8 cellular contexts compared by ENCODE assay signal in the genomic region with DNA sequence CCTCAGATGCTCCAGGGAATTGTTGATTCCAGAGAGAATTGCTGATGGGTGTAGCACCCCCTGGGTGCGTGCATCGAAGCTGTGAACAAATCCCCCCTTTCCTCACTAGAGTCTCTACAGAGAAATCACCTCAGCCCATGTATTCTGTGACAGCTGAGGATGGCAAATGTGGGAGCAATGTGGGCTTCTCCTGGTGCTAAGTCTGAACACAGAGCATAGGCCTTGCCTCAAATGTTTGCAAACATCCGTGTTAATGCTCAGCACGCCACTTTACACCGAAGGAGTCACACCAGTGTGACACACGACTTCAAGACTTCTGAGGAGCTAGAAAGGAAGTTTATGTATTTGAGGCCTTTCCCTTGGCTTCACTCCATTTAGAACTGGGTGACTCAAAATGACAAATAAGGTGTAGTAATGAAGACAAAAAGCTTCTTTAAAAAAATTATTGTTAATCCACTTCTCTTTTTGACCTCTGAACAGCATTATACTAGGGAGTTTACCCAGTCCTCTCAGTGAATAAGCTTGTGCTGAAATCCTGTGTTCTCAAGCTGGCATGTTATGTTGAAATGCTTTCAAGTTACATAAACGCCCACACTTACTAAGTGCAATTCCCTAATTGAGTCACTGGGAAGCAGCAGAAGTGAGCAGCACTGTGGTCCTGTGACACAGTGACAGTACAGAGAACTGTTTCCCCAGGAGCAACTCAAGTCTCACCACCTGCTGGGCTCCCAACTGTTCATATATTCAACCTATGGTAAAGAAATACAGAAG.
DNase-seq lines count a peak whose midpoint lies in the region; ATAC-seq and TF ChIP-seq lines count a peak whose summit lies in the region.

No MANE protein-coding gene starts in this region.

- no peaks in the 10 kb centered on the region for H4K20me1 ChIP-seq in Karpas-422 (ENCODE audit: insufficient read depth, low read depth, low read length)

- H3K4me3 ChIP-seq in fibroblast of pulmonary artery (replicated peaks; ENCODE audit: low read depth, low read length) = no peak overlapping the region
- no peak overlapping the region for H3K4me3 ChIP-seq in Karpas-422 (ENCODE audit: low read length)

- TF ChIP-seq CTCF in fibroblast of pulmonary artery (IDR thresholded peaks at IDR 0.05; ENCODE audit: low read length, missing control alignments) = peak; percentile 28

- H3K36me3 ChIP-seq in Karpas-422 (ENCODE audit: insufficient read depth, low read length) = no peaks in the 10 kb centered on the region

- no peaks in the 10 kb centered on the region for H3K79me2 ChIP-seq in Karpas-422 (ENCODE audit: low read length)

- H2AFZ ChIP-seq in Karpas-422 (ENCODE audit: low read length) = no peak overlapping the region; the same call in 1 of the 2 replicates

- no peak overlapping the region for H3K27ac ChIP-seq in Karpas-422 (ENCODE audit: low read length)

- H3K27me3 ChIP-seq in Karpas-422 (ENCODE audit: low read length) = no peaks in the 10 kb centered on the region

- ATAC-seq in GM19397 (IDR thresholded peaks at IDR 0.05; ENCODE audit: unreplicated experiment) (peak; percentile 74), HG03354 (IDR thresholded peaks at IDR 0.05; ENCODE audit: poor library complexity, severe bottlenecking, unreplicated experiment) (peak; percentile 71)

- DNase-seq in DMS 273 (lab: John Stamatoyannopoulos, UW; ENCODE audit: unreplicated experiment) (peak; percentile 64), SKM-1 (lab: John Stamatoyannopoulos, UW; ENCODE audit: unreplicated experiment) (peak; percentile 43), fibroblast of pulmonary artery (ENCODE audit: low read depth) (peak; percentile 86), nucleus accumbens (lab: John Stamatoyannopoulos, UW) (peak in 35 of 56 donors; percentile 1 to 73 (median 22)), NCI-H2227 treated with DMSO at 0.1 percent for 48 hours (lab: John Stamatoyannopoulos, UW) (no peak), Karpas-422 (no peak)

- no peaks in the 10 kb centered on the region for H3K9me3 ChIP-seq in Karpas-422 (ENCODE audit: low read length)

- H3K9ac ChIP-seq in Karpas-422 (ENCODE audit: low read length) = no peak overlapping the region

- H3K9me2 ChIP-seq in Karpas-422 (replicated peaks; ENCODE audit: insufficient read depth, low read length) = no peaks in the 10 kb centered on the region

- no peaks in the 10 kb centered on the region for H3K4me1 ChIP-seq in Karpas-422 (ENCODE audit: low read length)

- H3K4me2 ChIP-seq in Karpas-422 (ENCODE audit: low read depth, low read length, poor library complexity, severe bottlenecking) = no peak overlapping the region

Comparison
In these comparisons a context has a peak if more than half of its experiments do, and no peak if none do; other contexts are left out.
1. DNase-seq: peak in DMS 273 (single experiment), SKM-1 (single experiment), fibroblast of pulmonary artery (single experiment) and nucleus accumbens (35 of 56); none in NCI-H2227 treated with DMSO at 0.1 percent for 48 hours (single experiment) and Karpas-422 (single experiment).